14 cellular contexts compared by ENCODE assay signal in the genomic region with DNA sequence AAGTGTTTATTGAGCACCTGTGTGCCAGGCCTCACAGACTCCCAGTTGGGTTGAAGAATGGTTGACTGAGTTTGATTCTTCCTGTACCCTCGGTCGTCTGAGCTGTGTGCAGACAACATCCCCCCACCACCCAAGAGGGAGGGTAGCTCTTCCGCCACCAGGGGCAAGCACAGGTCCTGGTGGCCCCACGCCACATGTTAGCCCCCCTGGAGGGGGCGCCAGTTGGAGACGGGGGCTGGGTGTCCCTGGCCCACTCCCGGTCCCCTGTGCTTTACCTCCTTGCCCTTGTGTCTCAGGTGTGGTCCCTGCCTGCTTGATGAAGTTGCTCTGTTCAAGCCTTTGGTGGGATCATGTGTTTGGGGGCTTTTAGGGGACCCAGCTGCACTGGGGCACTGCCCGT. TPM values are rescaled to one million over a fixed set of nuclear protein-coding genes. Genes with fewer than 3 reads are reported as not detected.
DNase-seq lines count a peak whose midpoint lies in the region; ATAC-seq and TF ChIP-seq lines count a peak whose summit lies in the region.
"Had no signal": no experiment of that assay in that cellular context is flagged by ENCODE, and none has a peak within 500 bp of the region (broad histone marks: within the 10 kb centered on the region; RNA-seq: fewer than 3 reads in every experiment).

No MANE protein-coding gene starts in this region.

- DNase-seq in GM23338 (ENCODE audit: low spot score) = peak; percentile 35
- DNase-seq in choroid plexus epithelial cell (ENCODE audit: low read depth) = no peak
- DNase-seq in NCI-H2081 (lab: John Stamatoyannopoulos, UW) = no peak
- DNase-seq in glutamatergic neuron = no peak
- no peak for DNase-seq in 8988T
- DNase-seq: Caco-2; CD4-positive, CD25-positive, alpha-beta regulatory T cell; DMS153; NCI-H1694 treated with DMSO at 0.1 percent for 48 hours; NCI-H2227 treated with DMSO at 0.1 percent for 48 hours; NCI-H510A treated with DMSO at 0.1 percent for 48 hours; T-helper 17 cell had no signal

- H3K4me1 ChIP-seq in GM23338 (ENCODE audit: insufficient read depth) (peaks cover 25% of the 10 kb centered on the region), Loucy (ENCODE audit: insufficient read depth, low read length, poor library complexity, severe bottlenecking) (no peaks in the 10 kb centered on the region)
- H3K4me1 ChIP-seq: Caco-2 had no signal

- H3K9me3 Mint-ChIP-seq in GM23338 (no peaks in the 10 kb centered on the region), glutamatergic neuron (ENCODE audit: unreplicated experiment) (peaks cover 2% of the 10 kb centered on the region)
- H3K9me3 Mint-ChIP-seq: CD4-positive, CD25-positive, alpha-beta regulatory T cell had no signal

- no peaks in the 10 kb centered on the region for H3K9me3 ChIP-seq in Loucy (ENCODE audit: insufficient read depth, low read depth, low read length)
- H3K9me3 ChIP-seq: Caco-2 had no signal

- H3K27ac Mint-ChIP-seq in GM23338 (no peak overlapping the region), glutamatergic neuron (ENCODE audit: unreplicated experiment) (no peak overlapping the region)
- H3K27ac Mint-ChIP-seq: T-helper 17 cell had no signal

- H3K27me3 Mint-ChIP-seq in GM23338 (ENCODE audit: insufficient read depth, low read depth, poor library complexity) = peaks cover 16% of the 10 kb centered on the region
- peaks cover 4% of the 10 kb centered on the region for H3K27me3 Mint-ChIP-seq in glutamatergic neuron (ENCODE audit: unreplicated experiment)
- H3K27me3 Mint-ChIP-seq: CD4-positive, CD25-positive, alpha-beta regulatory T cell; T-helper 17 cell had no signal

- H3F3A ChIP-seq in GM23338 (replicated peaks; ENCODE audit: low read depth) (peaks cover 11% of the 10 kb centered on the region; the same call in 1 of the 2 replicates), Loucy (ENCODE audit: low read depth) (no peaks in the 10 kb centered on the region)

- H3K27me3 ChIP-seq in GM23338 (ENCODE audit: insufficient read depth) = no peaks in the 10 kb centered on the region
- H3K27me3 ChIP-seq in Loucy (ENCODE audit: insufficient read depth, low read length, poor library complexity, severe bottlenecking) = no peaks in the 10 kb centered on the region

- H3K9me2 ChIP-seq in GM23338 (ENCODE audit: insufficient read depth) (no peaks in the 10 kb centered on the region), Loucy (replicated peaks; ENCODE audit: low read depth, low read length) (no peaks in the 10 kb centered on the region)

- H3K9ac ChIP-seq in Loucy (ENCODE audit: low read depth, low read length, poor library complexity, severe bottlenecking) = no peak overlapping the region

- no peak overlapping the region for H3K27ac ChIP-seq in GM23338 (ENCODE audit: low read depth)

- no peaks in the 10 kb centered on the region for H4K20me1 ChIP-seq in GM23338 (replicated peaks; ENCODE audit: insufficient read depth)
- H4K20me1 ChIP-seq in Loucy (ENCODE audit: insufficient read depth, low read length, poor library complexity, severe bottlenecking) = no peaks in the 10 kb centered on the region

- H2AFZ ChIP-seq in GM23338 = no peak overlapping the region
- no peak overlapping the region for H2AFZ ChIP-seq in Loucy (ENCODE audit: low read length)

- H3K4me1 Mint-ChIP-seq in GM23338 (peaks cover 31% of the 10 kb centered on the region), glutamatergic neuron (ENCODE audit: low read depth, unreplicated experiment) (peaks cover 3% of the 10 kb centered on the region)

- H3K79me2 ChIP-seq in GM23338 (replicated peaks; ENCODE audit: insufficient read depth) = no peaks in the 10 kb centered on the region
- no peaks in the 10 kb centered on the region for H3K79me2 ChIP-seq in Loucy (ENCODE audit: insufficient read depth, low read length)

- H3K4me2 ChIP-seq in GM23338 (no peak overlapping the region), Loucy (ENCODE audit: low read depth, low read length, poor library complexity, severe bottlenecking) (no peak overlapping the region)

- peak; percentile 21 to 45; a peak in 3 of 4 replicates for TF ChIP-seq CTCF in GM23338 (conservative IDR thresholded peaks at IDR 0.05; ENCODE audit: low read depth in 2 of 2)
- 0 out of 2 replicates have a peak, but pooled peaks have one; percentile 12 for TF ChIP-seq CTCF in Loucy (conservative IDR thresholded peaks at IDR 0.05; ENCODE audit: low read length)
- TF ChIP-seq CTCF in choroid plexus epithelial cell (conservative IDR thresholded peaks at IDR 0.05; ENCODE audit: low read depth, low read length) = peak; percentile 7
- TF ChIP-seq CTCF in glutamatergic neuron (IDR thresholded peaks at IDR 0.05; ENCODE audit: partially characterized antibody, unreplicated experiment) = no peak

- H3K36me3 ChIP-seq in GM23338 (ENCODE audit: insufficient read depth) (no peaks in the 10 kb centered on the region), Loucy (ENCODE audit: insufficient read depth, low read length) (peaks cover 50% of the 10 kb centered on the region; the same call in 1 of the 2 replicates)

- H3K4me3 ChIP-seq in GM23338 (no peak overlapping the region), Loucy (ENCODE audit: low read length, poor library complexity, severe bottlenecking) (no peak overlapping the region), choroid plexus epithelial cell (ENCODE audit: low read depth, low read length) (no peak overlapping the region)

- H3K4me3 Mint-ChIP-seq in GM23338 (no peak overlapping the region), glutamatergic neuron (ENCODE audit: unreplicated experiment) (no peak overlapping the region)
- H3K4me3 Mint-ChIP-seq: CD4-positive, CD25-positive, alpha-beta regulatory T cell; T-helper 17 cell had no signal

- ATAC-seq in GM23338 = no peak
- no peak for ATAC-seq in HG03280 (IDR thresholded peaks at IDR 0.05; ENCODE audit: unreplicated experiment)
- ATAC-seq: T-helper 17 cell had no signal

- H3K36me3 Mint-ChIP-seq in GM23338 (ENCODE audit: low read depth) (peaks cover 34% of the 10 kb centered on the region), glutamatergic neuron (ENCODE audit: unreplicated experiment) (no peaks in the 10 kb centered on the region)

TF ChIP-seq in GM23338, 12 proteins besides CTCF, POLR2A, EP300 and RAD21 (continues in another document):
- no peak for TF ChIP-seq POLR2AphosphoS5 (IDR thresholded peaks at IDR 0.05; ENCODE audit: low read depth)
- no peak for TF ChIP-seq CREB1 (CRISPR knock-in tag; IDR thresholded peaks at IDR 0.05; ENCODE audit: low read depth)
- TF ChIP-seq NANOG (IDR thresholded peaks at IDR 0.05; ENCODE audit: borderline replicate concordance) = no peak
- TF ChIP-seq ZNF114 (CRISPR knock-in tag; IDR thresholded peaks at IDR 0.05) = no peak
- TF ChIP-seq STAT1 (IDR thresholded peaks at IDR 0.05; ENCODE audit: unreplicated experiment) = no peak

RNA-seq across cellular contexts. Expression of gene COLGALT1, which starts 27.2 kb away (rescaled TPM):
- total RNA-seq in GM23338 (2014; rRNA removed; shearing (Covaris generic)) = 52.0 and 63.4 TPM in 2 replicates
- 16.1 and 18.2 TPM in 2 replicates for polyA plus RNA-seq in GM23338 (2016; fragmentation: Nextera tagmentation; extraction: Ambion mirVana)
- 74.5 TPM for total RNA-seq in glutamatergic neuron (ENCODE audit: unreplicated experiment)
